In genomic region chr12:6612652-6613014, GRCh38 we compare ENCODE assay signal across 8 cellular contexts. TPM values are rescaled to one million over a fixed set of nuclear protein-coding genes. Genes with fewer than 3 reads are reported as not detected.
A peak's percentile ranks its signal among the peaks of the same experiment; 100 is the strongest.
DNase-seq lines count a peak whose midpoint lies in the region; TF ChIP-seq lines count a peak whose summit lies in the region.

No MANE protein-coding gene starts in this region.

- H3K36me3 ChIP-seq in DOHH2 (ENCODE audit: control insufficient read depth, low read length) (no peaks in the 10 kb centered on the region), SK-N-MC (ENCODE audit: insufficient read depth, low read length) (no peaks in the 10 kb centered on the region), esophagus squamous epithelium (no peaks in the 10 kb centered on the region), skeletal muscle satellite cell (ENCODE audit: insufficient read depth, low read length) (no peaks in the 10 kb centered on the region)

- TF ChIP-seq POLR2A in esophagus squamous epithelium (IDR thresholded peaks at IDR 0.05): no peak

- POLR2A ChIA-PET in GM10248 (lab: Yijun Ruan, JAX): interaction anchor here (1.1 to 1.6 kb wide), 2 partner anchors 17 to 239 kb away, joined by 3 to 5 read pairs; partner anchors contain the start of gene USP5

- H3K4me3 ChIP-seq in DOHH2 (ENCODE audit: low read length) (peak overlapping the region; percentile 57), SK-N-MC (peak overlapping the region; percentile 55), esophagus squamous epithelium (peak overlapping the region in 3 of 4 donors; percentile 28 to 57 (median 31)), skeletal muscle satellite cell (ENCODE audit: low read length) (peak overlapping the region; percentile 35)

- CTCF ChIA-PET in GM10248 (lab: Yijun Ruan, JAX): interaction anchor here (0.9 to 3.8 kb wide), 6 partner anchors 9 to 216 kb away, joined by 3 to 13 read pairs (median 4); partner anchors contain the start of gene MLF2

- H4K20me1 ChIP-seq in DOHH2 (ENCODE audit: control insufficient read depth, insufficient read depth, low read depth, low read length): no peaks in the 10 kb centered on the region

- H3K4me1 ChIP-seq in DOHH2 (ENCODE audit: control insufficient read depth, low read length) (peaks cover 39% of the 10 kb centered on the region), esophagus squamous epithelium (peaks cover 31 to 48% (median 35%) of the 10 kb centered on the region in 3 donors), skeletal muscle satellite cell (ENCODE audit: control insufficient read depth, insufficient read depth, low read length) (peaks cover 27% of the 10 kb centered on the region)

- H3K9ac ChIP-seq in SK-N-MC (ENCODE audit: insufficient read length): peak overlapping the region; percentile 59
- peak overlapping the region; percentile 63 for H3K9ac ChIP-seq in skeletal muscle satellite cell (ENCODE audit: low read depth, low read length)

- intact Hi-C loops in esophagus squamous epithelium (cut with DNase I): loop anchor here (10.0 kb wide), 1 partner anchor 52 kb away; the partner anchor contains the start of gene ING4

- peaks cover 61% of the 10 kb centered on the region for H3F3A ChIP-seq in DOHH2 (ENCODE audit: control insufficient read depth, insufficient read depth)

- no peaks in the 10 kb centered on the region for H3K79me2 ChIP-seq in DOHH2 (ENCODE audit: control insufficient read depth, low read length)

- DNase-seq in SK-N-MC (ENCODE audit: low read depth, low spot score) (no peak), esophagus squamous epithelium (lab: John Stamatoyannopoulos, UW) (no peak), GM10248 (ENCODE audit: extremely low spot score) (no peak), cerebellar nuclear complex (lab: John Stamatoyannopoulos, UW) (no peak), NCI-H748 (lab: John Stamatoyannopoulos, UW; ENCODE audit: unreplicated experiment) (no peak), NCI-H510A treated with DMSO at 0.1 percent for 48 hours (lab: John Stamatoyannopoulos, UW) (no peak)

- H3K9me2 ChIP-seq in DOHH2 (replicated peaks; ENCODE audit: control insufficient read depth, low read length): no peaks in the 10 kb centered on the region

- WGBS in esophagus squamous epithelium, 2 donors: 22 to 25% methylated on average over 5 to 7 of the region's 7 CpGs

- H3K4me2 ChIP-seq in DOHH2 (ENCODE audit: low read length) (peak overlapping the region; percentile 71), skeletal muscle satellite cell (ENCODE audit: low read length) (peak overlapping the region; percentile 73)

- TF ChIP-seq CTCF in DOHH2 (IDR thresholded peaks at IDR 0.05; ENCODE audit: low read depth, low read length, poor library complexity, severe bottlenecking) (no peak), esophagus squamous epithelium (IDR thresholded peaks at IDR 0.05) (no peak), GM10248 (IDR thresholded peaks at IDR 0.05; ENCODE audit: control extremely low read depth, extremely low read depth, low read depth, missing control alignments) (no peak)

- H3K27ac ChIP-seq in DOHH2 (ENCODE audit: low read depth, low read length) (peak overlapping the region; percentile 21; the same call in 1 of the 2 replicates), SK-N-MC (peak overlapping the region; percentile 97), esophagus squamous epithelium (peak overlapping the region; percentile 81 to 97 (median 94))

- no peaks in the 10 kb centered on the region for H3K9me3 ChIP-seq in DOHH2 (ENCODE audit: control insufficient read depth, insufficient read depth, low read length)
- H3K9me3 ChIP-seq in SK-N-MC (ENCODE audit: low read depth, low read length): no peaks in the 10 kb centered on the region
- H3K9me3 ChIP-seq in esophagus squamous epithelium: no peaks in the 10 kb centered on the region
- H3K9me3 ChIP-seq in skeletal muscle satellite cell (replicated peaks; ENCODE audit: low read length): no peaks in the 10 kb centered on the region

- H3K27me3 ChIP-seq in DOHH2 (ENCODE audit: control insufficient read depth, low read length) (no peaks in the 10 kb centered on the region), esophagus squamous epithelium (no peaks in the 10 kb centered on the region), skeletal muscle satellite cell (ENCODE audit: control insufficient read depth, insufficient read depth, low read length) (no peaks in the 10 kb centered on the region)

RNA-seq across cellular contexts. Expression of gene CHD4, which starts 5.5 kb away (rescaled TPM):
- total RNA-seq in esophagus squamous epithelium: 100 to 1,000 TPM; 116 to 165 (median 127) TPM
- 148 and 162 TPM in 2 replicates for total RNA-seq in skeletal muscle satellite cell (2012; rRNA removed)

RNA-seq across cellular contexts. Expression of gene LPAR5, which starts 23.1 kb away (rescaled TPM):
- 10 to 100 TPM; 12.8 to 46.0 (median 17.4) TPM for total RNA-seq in esophagus squamous epithelium
- total RNA-seq in skeletal muscle satellite cell (2012; rRNA removed): not detected in 2 replicates

RNA-seq across cellular contexts. Expression of gene ACRBP, which starts 34.6 kb away (rescaled TPM):
- total RNA-seq in esophagus squamous epithelium: 1 to 10 TPM in 2 of 4 donors, under 1 TPM in 1, not detected in 1; 0.35 to 4.0 (median 3.2) TPM
- 2.0 TPM in 1 of 2 replicates, not detected in the other for total RNA-seq in skeletal muscle satellite cell (2012; rRNA removed)

RNA-seq across cellular contexts. Expression of gene NOP2, which starts 44.5 kb away (rescaled TPM):
- total RNA-seq in esophagus squamous epithelium: 10 to 100 TPM; 36.0 to 51.9 (median 48.2) TPM
- 33.4 and 40.1 TPM in 2 replicates for total RNA-seq in skeletal muscle satellite cell (2012; rRNA removed)

RNA-seq across cellular contexts. Expression of gene ING4, which starts 50.3 kb away (rescaled TPM):
- 10 to 100 TPM in 3 of 4 donors, 1 to 10 TPM in 1; 8.3 to 37.0 (median 26.9) TPM for total RNA-seq in esophagus squamous epithelium
- 16.2 and 20.8 TPM in 2 replicates for total RNA-seq in skeletal muscle satellite cell (2012; rRNA removed)

Comparison
In these comparisons a context has a peak if more than half of its experiments do, and no peak if none do; other contexts are left out.
1. H3K27ac ChIP-seq: peak in every context shown above with its lines; median percentile 97 in SK-N-MC; 94 in esophagus squamous epithelium; 21 in DOHH2.